In the genomic region with DNA sequence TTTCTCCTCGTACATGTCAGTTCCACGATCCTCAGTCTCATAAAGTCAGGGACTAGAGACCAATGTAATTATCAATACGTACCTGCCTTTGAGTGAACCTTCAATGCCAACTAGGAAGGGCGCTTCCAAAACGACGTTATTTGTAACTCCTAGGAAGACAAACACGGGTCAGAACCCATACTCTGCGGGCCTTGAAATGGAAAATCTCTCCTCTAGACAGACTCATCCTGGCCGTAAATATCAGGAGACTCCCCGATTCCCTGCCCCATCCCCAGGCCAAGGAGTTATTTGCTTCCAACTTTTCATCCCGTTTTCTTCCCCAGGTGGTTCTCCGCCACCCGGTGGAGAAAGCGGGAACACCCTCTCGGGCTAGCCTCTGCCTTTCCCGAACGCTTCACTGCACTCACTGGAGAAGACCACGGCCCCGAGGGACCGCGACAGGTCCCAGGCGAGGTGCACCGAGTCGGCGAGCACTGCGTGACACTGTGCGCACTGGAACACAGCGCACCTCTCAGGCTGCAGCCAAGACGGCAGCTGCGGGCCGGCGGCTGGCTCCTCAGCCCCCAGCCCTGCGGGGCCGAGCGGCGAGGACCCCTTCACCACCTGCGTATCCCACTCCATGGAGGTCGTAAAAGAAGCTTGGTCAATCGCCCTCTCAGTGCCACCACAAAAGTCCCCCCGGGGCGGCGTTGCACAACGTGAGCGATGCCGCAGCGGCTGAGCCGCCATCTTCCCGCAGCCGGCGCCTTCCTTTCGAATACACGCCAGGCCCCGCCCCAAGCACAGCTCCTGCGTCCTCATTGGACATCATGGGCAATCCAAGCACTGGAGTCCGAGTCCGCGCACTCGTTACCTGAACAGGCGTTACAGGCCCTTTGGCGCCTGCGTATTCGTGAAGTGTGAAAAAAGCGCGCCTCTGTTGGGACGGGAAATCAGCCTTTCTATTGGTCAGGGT, we compare ENCODE assay signal across 1 cellular context.
TF ChIP-seq lines count a peak whose summit lies in the region.

A gene (minus strand): TSS at position 759 of the 955 bp plus-strand sequence. CDS start 30 bp downstream, at position 729.

TF ChIP-seq in K562, 482 proteins besides CTCF, POLR2A, EP300 and RAD21 (continued from another document and continues in another):
- TF ChIP-seq, protein P1, sequence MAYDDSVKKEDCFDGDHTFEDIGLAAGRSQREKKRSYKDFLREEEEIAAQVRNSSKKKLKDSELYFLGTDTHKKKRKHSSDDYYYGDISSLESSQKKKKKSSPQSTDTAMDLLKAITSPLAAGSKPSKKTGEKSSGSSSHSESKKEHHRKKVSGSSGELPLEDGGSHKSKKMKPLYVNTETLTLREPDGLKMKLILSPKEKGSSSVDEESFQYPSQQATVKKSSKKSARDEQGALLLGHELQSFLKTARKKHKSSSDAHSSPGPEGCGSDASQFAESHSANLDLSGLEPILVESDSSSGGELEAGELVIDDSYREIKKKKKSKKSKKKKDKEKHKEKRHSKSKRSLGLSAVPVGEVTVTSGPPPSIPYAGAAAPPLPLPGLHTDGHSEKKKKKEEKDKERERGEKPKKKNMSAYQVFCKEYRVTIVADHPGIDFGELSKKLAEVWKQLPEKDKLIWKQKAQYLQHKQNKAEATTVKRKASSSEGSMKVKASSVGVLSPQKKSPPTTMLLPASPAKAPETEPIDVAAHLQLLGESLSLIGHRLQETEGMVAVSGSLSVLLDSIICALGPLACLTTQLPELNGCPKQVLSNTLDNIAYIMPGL (CRISPR knock-in tag; IDR thresholded peaks at IDR 0.05) = peak; percentile 85
- no peak for TF ChIP-seq BRCA1 (IDR thresholded peaks at IDR 0.05)
- TF ChIP-seq BRCA1 (CRISPR knock-in tag; IDR thresholded peaks at IDR 0.05) = peak; percentile 81; the same call in 1 of the 2 replicates
- TF ChIP-seq KLF16 (IDR thresholded peaks at IDR 0.05) = no peak
- TF ChIP-seq, protein P2, sequence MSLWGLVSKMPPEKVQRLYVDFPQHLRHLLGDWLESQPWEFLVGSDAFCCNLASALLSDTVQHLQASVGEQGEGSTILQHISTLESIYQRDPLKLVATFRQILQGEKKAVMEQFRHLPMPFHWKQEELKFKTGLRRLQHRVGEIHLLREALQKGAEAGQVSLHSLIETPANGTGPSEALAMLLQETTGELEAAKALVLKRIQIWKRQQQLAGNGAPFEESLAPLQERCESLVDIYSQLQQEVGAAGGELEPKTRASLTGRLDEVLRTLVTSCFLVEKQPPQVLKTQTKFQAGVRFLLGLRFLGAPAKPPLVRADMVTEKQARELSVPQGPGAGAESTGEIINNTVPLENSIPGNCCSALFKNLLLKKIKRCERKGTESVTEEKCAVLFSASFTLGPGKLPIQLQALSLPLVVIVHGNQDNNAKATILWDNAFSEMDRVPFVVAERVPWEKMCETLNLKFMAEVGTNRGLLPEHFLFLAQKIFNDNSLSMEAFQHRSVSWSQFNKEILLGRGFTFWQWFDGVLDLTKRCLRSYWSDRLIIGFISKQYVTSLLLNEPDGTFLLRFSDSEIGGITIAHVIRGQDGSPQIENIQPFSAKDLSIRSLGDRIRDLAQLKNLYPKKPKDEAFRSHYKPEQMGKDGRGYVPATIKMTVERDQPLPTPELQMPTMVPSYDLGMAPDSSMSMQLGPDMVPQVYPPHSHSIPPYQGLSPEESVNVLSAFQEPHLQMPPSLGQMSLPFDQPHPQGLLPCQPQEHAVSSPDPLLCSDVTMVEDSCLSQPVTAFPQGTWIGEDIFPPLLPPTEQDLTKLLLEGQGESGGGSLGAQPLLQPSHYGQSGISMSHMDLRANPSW (CRISPR knock-in tag; IDR thresholded peaks at IDR 0.05) = no peak
- TF ChIP-seq, protein P3, sequence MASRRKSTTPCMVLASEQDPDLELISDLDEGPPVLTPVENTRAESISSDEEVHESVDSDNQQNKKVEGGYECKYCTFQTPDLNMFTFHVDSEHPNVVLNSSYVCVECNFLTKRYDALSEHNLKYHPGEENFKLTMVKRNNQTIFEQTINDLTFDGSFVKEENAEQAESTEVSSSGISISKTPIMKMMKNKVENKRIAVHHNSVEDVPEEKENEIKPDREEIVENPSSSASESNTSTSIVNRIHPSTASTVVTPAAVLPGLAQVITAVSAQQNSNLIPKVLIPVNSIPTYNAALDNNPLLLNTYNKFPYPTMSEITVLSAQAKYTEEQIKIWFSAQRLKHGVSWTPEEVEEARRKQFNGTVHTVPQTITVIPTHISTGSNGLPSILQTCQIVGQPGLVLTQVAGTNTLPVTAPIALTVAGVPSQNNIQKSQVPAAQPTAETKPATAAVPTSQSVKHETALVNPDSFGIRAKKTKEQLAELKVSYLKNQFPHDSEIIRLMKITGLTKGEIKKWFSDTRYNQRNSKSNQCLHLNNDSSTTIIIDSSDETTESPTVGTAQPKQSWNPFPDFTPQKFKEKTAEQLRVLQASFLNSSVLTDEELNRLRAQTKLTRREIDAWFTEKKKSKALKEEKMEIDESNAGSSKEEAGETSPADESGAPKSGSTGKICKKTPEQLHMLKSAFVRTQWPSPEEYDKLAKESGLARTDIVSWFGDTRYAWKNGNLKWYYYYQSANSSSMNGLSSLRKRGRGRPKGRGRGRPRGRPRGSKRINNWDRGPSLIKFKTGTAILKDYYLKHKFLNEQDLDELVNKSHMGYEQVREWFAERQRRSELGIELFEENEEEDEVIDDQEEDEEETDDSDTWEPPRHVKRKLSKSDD (conservative IDR thresholded peaks at IDR 0.05; ENCODE audit: low read length) = 0 out of 2 replicates have a peak, but pooled peaks have one; percentile 48
- TF ChIP-seq GATA2 (CRISPR knock-in tag; IDR thresholded peaks at IDR 0.05) = no peak
- TF ChIP-seq MTF1 (CRISPR knock-in tag; IDR thresholded peaks at IDR 0.05; ENCODE audit: borderline replicate concordance) = no peak
- no peak for TF ChIP-seq EZH2 (IDR thresholded peaks at IDR 0.05; ENCODE audit: borderline replicate concordance, low read depth, low read length)
- peak; percentile 93 to 98 (median 95) for TF ChIP-seq YY1 (IDR thresholded peaks at IDR 0.05; ENCODE audit: borderline replicate concordance in 1 of 3, control insufficient read depth in 1 of 3, extremely low read depth in 1 of 3, insufficient read depth in 3 of 3, insufficient read length in 1 of 3, insufficient replicate concordance in 2 of 3, low read depth in 1 of 3, low read length in 2 of 3)
- no peak for TF ChIP-seq ZNF232 (CRISPR knock-in tag; IDR thresholded peaks at IDR 0.05)
- no peak for TF ChIP-seq SPI1 (IDR thresholded peaks at IDR 0.05; ENCODE audit: borderline replicate concordance, low read depth, low read length)
- TF ChIP-seq, protein P4, sequence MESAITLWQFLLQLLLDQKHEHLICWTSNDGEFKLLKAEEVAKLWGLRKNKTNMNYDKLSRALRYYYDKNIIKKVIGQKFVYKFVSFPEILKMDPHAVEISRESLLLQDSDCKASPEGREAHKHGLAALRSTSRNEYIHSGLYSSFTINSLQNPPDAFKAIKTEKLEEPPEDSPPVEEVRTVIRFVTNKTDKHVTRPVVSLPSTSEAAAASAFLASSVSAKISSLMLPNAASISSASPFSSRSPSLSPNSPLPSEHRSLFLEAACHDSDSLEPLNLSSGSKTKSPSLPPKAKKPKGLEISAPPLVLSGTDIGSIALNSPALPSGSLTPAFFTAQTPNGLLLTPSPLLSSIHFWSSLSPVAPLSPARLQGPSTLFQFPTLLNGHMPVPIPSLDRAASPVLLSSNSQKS (CRISPR knock-in tag; IDR thresholded peaks at IDR 0.05) = no peak
- no peak for TF ChIP-seq ZNF311 (CRISPR knock-in tag; IDR thresholded peaks at IDR 0.05)
- TF ChIP-seq RBM22 (IDR thresholded peaks at IDR 0.05; ENCODE audit: low read depth, low read length, poor library complexity, severe bottlenecking) = no peak
- no peak for TF ChIP-seq TAF15 (IDR thresholded peaks at IDR 0.05; ENCODE audit: low read depth, low read length)
- TF ChIP-seq, protein P5, sequence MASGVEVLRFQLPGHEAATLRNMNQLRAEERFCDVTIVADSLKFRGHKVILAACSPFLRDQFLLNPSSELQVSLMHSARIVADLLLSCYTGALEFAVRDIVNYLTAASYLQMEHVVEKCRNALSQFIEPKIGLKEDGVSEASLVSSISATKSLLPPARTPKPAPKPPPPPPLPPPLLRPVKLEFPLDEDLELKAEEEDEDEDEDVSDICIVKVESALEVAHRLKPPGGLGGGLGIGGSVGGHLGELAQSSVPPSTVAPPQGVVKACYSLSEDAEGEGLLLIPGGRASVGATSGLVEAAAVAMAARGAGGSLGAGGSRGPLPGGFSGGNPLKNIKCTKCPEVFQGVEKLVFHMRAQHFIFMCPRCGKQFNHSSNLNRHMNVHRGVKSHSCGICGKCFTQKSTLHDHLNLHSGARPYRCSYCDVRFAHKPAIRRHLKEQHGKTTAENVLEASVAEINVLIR (CRISPR knock-in tag; IDR thresholded peaks at IDR 0.05) = no peak; the same call in 1 of the 2 replicates
- TF ChIP-seq, protein P6, sequence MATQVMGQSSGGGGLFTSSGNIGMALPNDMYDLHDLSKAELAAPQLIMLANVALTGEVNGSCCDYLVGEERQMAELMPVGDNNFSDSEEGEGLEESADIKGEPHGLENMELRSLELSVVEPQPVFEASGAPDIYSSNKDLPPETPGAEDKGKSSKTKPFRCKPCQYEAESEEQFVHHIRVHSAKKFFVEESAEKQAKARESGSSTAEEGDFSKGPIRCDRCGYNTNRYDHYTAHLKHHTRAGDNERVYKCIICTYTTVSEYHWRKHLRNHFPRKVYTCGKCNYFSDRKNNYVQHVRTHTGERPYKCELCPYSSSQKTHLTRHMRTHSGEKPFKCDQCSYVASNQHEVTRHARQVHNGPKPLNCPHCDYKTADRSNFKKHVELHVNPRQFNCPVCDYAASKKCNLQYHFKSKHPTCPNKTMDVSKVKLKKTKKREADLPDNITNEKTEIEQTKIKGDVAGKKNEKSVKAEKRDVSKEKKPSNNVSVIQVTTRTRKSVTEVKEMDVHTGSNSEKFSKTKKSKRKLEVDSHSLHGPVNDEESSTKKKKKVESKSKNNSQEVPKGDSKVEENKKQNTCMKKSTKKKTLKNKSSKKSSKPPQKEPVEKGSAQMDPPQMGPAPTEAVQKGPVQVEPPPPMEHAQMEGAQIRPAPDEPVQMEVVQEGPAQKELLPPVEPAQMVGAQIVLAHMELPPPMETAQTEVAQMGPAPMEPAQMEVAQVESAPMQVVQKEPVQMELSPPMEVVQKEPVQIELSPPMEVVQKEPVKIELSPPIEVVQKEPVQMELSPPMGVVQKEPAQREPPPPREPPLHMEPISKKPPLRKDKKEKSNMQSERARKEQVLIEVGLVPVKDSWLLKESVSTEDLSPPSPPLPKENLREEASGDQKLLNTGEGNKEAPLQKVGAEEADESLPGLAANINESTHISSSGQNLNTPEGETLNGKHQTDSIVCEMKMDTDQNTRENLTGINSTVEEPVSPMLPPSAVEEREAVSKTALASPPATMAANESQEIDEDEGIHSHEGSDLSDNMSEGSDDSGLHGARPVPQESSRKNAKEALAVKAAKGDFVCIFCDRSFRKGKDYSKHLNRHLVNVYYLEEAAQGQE (CRISPR knock-in tag; IDR thresholded peaks at IDR 0.05; ENCODE audit: low read depth) = 0 out of 2 replicates have a peak, but pooled peaks have one; percentile 64
- no peak for TF ChIP-seq ILK (tag; IDR thresholded peaks at IDR 0.05; ENCODE audit: borderline replicate concordance, low read depth)
- TF ChIP-seq FOXP1 (CRISPR knock-in tag; IDR thresholded peaks at IDR 0.05) = peak; percentile 51; the same call in 1 of the 2 replicates
- no peak for TF ChIP-seq RBM17 (IDR thresholded peaks at IDR 0.05; ENCODE audit: borderline replicate concordance, low read depth, low read length)
- TF ChIP-seq, protein P7, sequence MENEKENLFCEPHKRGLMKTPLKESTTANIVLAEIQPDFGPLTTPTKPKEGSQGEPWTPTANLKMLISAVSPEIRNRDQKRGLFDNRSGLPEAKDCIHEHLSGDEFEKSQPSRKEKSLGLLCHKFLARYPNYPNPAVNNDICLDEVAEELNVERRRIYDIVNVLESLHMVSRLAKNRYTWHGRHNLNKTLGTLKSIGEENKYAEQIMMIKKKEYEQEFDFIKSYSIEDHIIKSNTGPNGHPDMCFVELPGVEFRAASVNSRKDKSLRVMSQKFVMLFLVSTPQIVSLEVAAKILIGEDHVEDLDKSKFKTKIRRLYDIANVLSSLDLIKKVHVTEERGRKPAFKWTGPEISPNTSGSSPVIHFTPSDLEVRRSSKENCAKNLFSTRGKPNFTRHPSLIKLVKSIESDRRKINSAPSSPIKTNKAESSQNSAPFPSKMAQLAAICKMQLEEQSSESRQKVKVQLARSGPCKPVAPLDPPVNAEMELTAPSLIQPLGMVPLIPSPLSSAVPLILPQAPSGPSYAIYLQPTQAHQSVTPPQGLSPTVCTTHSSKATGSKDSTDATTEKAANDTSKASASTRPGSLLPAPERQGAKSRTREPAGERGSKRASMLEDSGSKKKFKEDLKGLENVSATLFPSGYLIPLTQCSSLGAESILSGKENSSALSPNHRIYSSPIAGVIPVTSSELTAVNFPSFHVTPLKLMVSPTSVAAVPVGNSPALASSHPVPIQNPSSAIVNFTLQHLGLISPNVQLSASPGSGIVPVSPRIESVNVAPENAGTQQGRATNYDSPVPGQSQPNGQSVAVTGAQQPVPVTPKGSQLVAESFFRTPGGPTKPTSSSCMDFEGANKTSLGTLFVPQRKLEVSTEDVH (IDR thresholded peaks at IDR 0.05; ENCODE audit: low read depth, partially characterized antibody) = no peak
- peak; percentile 73 for TF ChIP-seq CREM (IDR thresholded peaks at IDR 0.05; ENCODE audit: low read depth)
- no peak for TF ChIP-seq TCF7 (IDR thresholded peaks at IDR 0.05; ENCODE audit: borderline replicate concordance)
- TF ChIP-seq, protein P8, sequence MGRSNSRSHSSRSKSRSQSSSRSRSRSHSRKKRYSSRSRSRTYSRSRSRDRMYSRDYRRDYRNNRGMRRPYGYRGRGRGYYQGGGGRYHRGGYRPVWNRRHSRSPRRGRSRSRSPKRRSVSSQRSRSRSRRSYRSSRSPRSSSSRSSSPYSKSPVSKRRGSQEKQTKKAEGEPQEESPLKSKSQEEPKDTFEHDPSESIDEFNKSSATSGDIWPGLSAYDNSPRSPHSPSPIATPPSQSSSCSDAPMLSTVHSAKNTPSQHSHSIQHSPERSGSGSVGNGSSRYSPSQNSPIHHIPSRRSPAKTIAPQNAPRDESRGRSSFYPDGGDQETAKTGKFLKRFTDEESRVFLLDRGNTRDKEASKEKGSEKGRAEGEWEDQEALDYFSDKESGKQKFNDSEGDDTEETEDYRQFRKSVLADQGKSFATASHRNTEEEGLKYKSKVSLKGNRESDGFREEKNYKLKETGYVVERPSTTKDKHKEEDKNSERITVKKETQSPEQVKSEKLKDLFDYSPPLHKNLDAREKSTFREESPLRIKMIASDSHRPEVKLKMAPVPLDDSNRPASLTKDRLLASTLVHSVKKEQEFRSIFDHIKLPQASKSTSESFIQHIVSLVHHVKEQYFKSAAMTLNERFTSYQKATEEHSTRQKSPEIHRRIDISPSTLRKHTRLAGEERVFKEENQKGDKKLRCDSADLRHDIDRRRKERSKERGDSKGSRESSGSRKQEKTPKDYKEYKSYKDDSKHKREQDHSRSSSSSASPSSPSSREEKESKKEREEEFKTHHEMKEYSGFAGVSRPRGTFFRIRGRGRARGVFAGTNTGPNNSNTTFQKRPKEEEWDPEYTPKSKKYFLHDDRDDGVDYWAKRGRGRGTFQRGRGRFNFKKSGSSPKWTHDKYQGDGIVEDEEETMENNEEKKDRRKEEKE (IDR thresholded peaks at IDR 0.05; ENCODE audit: borderline replicate concordance in 1 of 2, control insufficient read depth in 1 of 2, low read depth in 2 of 2, low read length in 1 of 2) = no peak
- TF ChIP-seq, protein P9, sequence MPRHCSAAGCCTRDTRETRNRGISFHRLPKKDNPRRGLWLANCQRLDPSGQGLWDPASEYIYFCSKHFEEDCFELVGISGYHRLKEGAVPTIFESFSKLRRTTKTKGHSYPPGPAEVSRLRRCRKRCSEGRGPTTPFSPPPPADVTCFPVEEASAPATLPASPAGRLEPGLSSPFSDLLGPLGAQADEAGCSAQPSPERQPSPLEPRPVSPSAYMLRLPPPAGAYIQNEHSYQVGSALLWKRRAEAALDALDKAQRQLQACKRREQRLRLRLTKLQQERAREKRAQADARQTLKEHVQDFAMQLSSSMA (CRISPR knock-in tag; IDR thresholded peaks at IDR 0.05) = no peak
- TF ChIP-seq CEBPB (tag; IDR thresholded peaks at IDR 0.05) = peak; percentile 95
- TF ChIP-seq NBN (IDR thresholded peaks at IDR 0.05; ENCODE audit: low read depth) = no peak
- TF ChIP-seq MCM5 (IDR thresholded peaks at IDR 0.05; ENCODE audit: low read depth) = no peak
- no peak for TF ChIP-seq HMG20B (CRISPR knock-in tag; IDR thresholded peaks at IDR 0.05)
- TF ChIP-seq POLR2G (IDR thresholded peaks at IDR 0.05; ENCODE audit: low read depth, low read length) = peak; percentile 99
- TF ChIP-seq ZNF197 (CRISPR knock-in tag; IDR thresholded peaks at IDR 0.05; ENCODE audit: low read depth) = no peak
